Comparison of ENCODE assay signal across 12 cellular contexts in the genomic region with DNA sequence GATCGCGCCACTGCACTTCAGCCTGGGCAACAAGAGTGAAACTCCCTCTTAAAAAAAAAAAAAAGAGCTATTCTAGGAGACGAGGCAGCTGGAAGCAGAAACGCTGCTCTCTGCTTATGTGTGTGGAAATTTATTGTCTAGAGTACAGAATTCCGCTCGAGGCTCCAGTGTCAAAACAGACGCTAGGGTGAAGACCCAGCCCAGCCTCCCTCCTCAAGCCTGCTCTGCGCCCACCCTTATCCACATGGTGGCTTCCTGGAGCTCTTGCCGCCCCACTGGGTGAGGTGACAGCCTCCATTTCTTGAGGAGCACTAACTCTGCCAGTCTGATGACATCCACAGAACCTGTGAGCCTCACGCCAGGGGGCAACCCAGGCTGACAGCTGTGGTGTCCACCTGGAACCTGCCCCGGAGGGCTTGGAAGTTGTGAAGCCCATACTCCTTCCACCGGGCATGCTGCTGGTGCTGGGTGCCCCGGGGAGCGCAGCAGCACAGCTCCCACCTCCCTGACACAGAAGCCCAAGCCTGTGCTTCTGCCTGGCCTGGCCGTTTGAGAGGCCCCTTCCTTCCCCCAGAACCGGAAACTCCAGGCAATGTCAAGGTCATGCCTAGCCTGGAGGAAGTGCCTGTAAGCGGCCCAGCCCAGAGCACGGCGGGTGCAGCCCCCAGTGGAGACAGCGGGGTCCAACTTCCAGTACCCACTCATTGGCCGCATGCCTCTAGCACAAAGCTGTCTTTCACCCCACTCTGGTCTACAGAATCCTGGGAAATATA. TPM values are rescaled to one million over a fixed set of nuclear protein-coding genes. Genes with fewer than 3 reads are reported as not detected.
DNase-seq lines count a peak whose midpoint lies in the region; ATAC-seq and TF ChIP-seq lines count a peak whose summit lies in the region.
"Had no signal": no experiment of that assay in that cellular context is flagged by ENCODE, and none has a peak within 500 bp of the region (broad histone marks: within the 10 kb centered on the region; RNA-seq: fewer than 3 reads in every experiment).

No MANE protein-coding gene starts in this region.

- WGBS in spleen, 5 donors: 25 to 45% (median 30%) methylated on average over 14 to 21 of the region's 21 CpGs

- H3K27ac ChIP-seq in spleen (peak overlapping the region; percentile 37 to 86 (median 78)), dorsolateral prefrontal cortex (peak overlapping the region in 13 of 59 donors; percentile 12 to 65 (median 43))
- H3K27ac ChIP-seq: 22Rv1, pancreas had no signal

- H3K36me3 ChIP-seq in spleen: no peaks in the 10 kb centered on the region
- H3K36me3 ChIP-seq: pancreas had no signal

- no peak for TF ChIP-seq CTCF in spleen (IDR thresholded peaks at IDR 0.05 in 8 of 11, conservative IDR thresholded peaks at IDR 0.05 in 3 of 11)
- TF ChIP-seq CTCF in dorsolateral prefrontal cortex (IDR thresholded peaks at IDR 0.05 in 54 of 56, conservative IDR thresholded peaks at IDR 0.05 in 2 of 56; ENCODE audit: low read depth in 1 of 56, partially characterized antibody in 56 of 56): no peak

- no peak for TF ChIP-seq POLR2A in spleen (IDR thresholded peaks at IDR 0.05)

- H3K4me3 ChIP-seq in spleen (no peak overlapping the region), dorsolateral prefrontal cortex (peak overlapping the region in 2 of 59 donors; percentile 7 to 24)
- H3K4me3 ChIP-seq: pancreas had no signal

- no peak for ATAC-seq in HG02938 (IDR thresholded peaks at IDR 0.05; ENCODE audit: unreplicated experiment)

- DNase-seq in DMS 273 (lab: John Stamatoyannopoulos, UW; ENCODE audit: unreplicated experiment) (peak; percentile 37), DMS 273 treated with DMSO at 0.1 percent for 48 hours (lab: John Stamatoyannopoulos, UW) (no peak), SKM-1 (lab: John Stamatoyannopoulos, UW; ENCODE audit: unreplicated experiment) (peak; percentile 10), hepatic stellate cell (ENCODE audit: low spot score) (peak; percentile 61), spleen (peak; percentile 85), dorsolateral prefrontal cortex (no peak), posterior cingulate gyrus (no peak)
- DNase-seq: NCI-H446, pancreas had no signal

- peaks cover 0 to 54% (median 0%) of the 10 kb centered on the region in 7 donors for H3K27me3 ChIP-seq in spleen (replicated peaks in 1 of 7)
- peaks cover 0 to 12% (median 0%) of the 10 kb centered on the region in 45 donors for H3K27me3 ChIP-seq in dorsolateral prefrontal cortex
- H3K27me3 ChIP-seq: pancreas had no signal

- intact Hi-C loops in spleen (cut with DNase I; ENCODE audit: low total_unique reads) (no loop called here), dorsolateral prefrontal cortex (cut with DNase I) (no loop called here), posterior cingulate gyrus (cut with DNase I) (no loop called here)

- no peaks in the 10 kb centered on the region for H3K9me3 ChIP-seq in spleen
- H3K9me3 ChIP-seq: pancreas had no signal

- peaks cover 14 to 70% (median 52%) of the 10 kb centered on the region in 6 donors for H3K4me1 ChIP-seq in spleen

RNA-seq across cellular contexts. Expression of gene DLK1, which starts 49.4 kb away (rescaled TPM):
- total RNA-seq in spleen (under 1 TPM in 3 of 7 donors, not detected in 4; 0.17 to 0.79 (median 0.38) TPM), dorsolateral prefrontal cortex (1 to 10 TPM in 1 of 120 experiments, under 1 TPM in 17, not detected in 102; 0.08 to 1.3 (median 0.32) TPM)
- polyA plus RNA-seq in spleen: not detected
- total RNA-seq: subcutaneous adipose tissue had no signal

Comparison
In these comparisons a context has a peak if more than half of its experiments do, and no peak if none do; other contexts are left out.
1. DNase-seq: peak in DMS 273 (single experiment), SKM-1 (single experiment), hepatic stellate cell (single experiment) and spleen (single experiment); none in DMS 273 treated with DMSO at 0.1 percent for 48 hours (single experiment), dorsolateral prefrontal cortex (0 of 10) and posterior cingulate gyrus (0 of 10).